In the genomic region with DNA sequence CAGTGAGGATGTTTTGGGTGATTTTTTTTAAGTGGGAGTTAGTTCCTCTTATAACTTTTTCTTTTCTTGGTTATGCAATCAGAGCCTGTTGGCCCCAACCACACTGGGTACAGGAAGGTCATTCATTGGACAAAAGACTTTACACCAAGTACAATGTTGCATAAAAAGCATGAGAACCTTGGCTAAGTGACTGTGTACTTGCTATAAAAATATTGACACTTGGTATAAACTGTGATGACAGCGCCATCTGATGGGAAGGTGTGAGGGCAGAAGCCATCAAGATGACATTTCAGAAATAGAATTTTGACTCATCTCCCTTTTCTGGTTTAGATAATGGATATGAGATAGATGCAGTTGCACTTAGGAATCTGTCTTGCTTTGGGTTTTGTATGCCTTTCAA, we compare ENCODE assay signal across 9 cellular contexts.
DNase-seq lines count a peak whose midpoint lies in the region; ATAC-seq, FAIRE-seq and TF ChIP-seq lines count a peak whose summit lies in the region.
"Had no signal": no experiment of that assay in that cellular context is flagged by ENCODE, and none has a peak within 500 bp of the region (broad histone marks: within the 10 kb centered on the region; RNA-seq: fewer than 3 reads in every experiment).

No MANE protein-coding gene starts in this region.

- peaks cover 8% of the 10 kb centered on the region for H3K4me1 Mint-ChIP-seq in memory B cell

- H3K4me3 Mint-ChIP-seq in memory B cell = no peak overlapping the region
- H3K4me3 Mint-ChIP-seq: activated B cell treated with CpG ODN at 0.5 μM for 24 hours had no signal

- intact Hi-C loops in tibial artery (cut with DNase I; ENCODE audit: low total_unique reads) = loop anchor here (10.0 kb wide), 1 partner anchor 118 kb away; no protein-coding TSS in a partner anchor

- ATAC-seq in GM21390 (IDR thresholded peaks at IDR 0.05; ENCODE audit: unreplicated experiment) = peak; percentile 53
- ATAC-seq in SK-N-SH treated with all-trans-retinoic acid at 6 μM for 48 hours = peak; percentile 62
- peak; percentile 61 for ATAC-seq in memory B cell (ENCODE audit: low read depth)
- no peak for ATAC-seq in HG03457 (IDR thresholded peaks at IDR 0.05; ENCODE audit: unreplicated experiment)

- peak; percentile 47 to 55 for TF ChIP-seq CTCF in tibial artery (IDR thresholded peaks at IDR 0.05)

- H3K27ac ChIP-seq in tibial artery = no peak overlapping the region

- peak; percentile 49 for FAIRE-seq in colon (lab: Jason Lieb, UNC)

- no peak overlapping the region for H3K27ac Mint-ChIP-seq in memory B cell
- H3K27ac Mint-ChIP-seq: activated B cell treated with CpG ODN at 0.5 μM for 24 hours had no signal

- peaks cover 0 to 15% (median 0%) of the 10 kb centered on the region in 4 donors for H3K4me1 ChIP-seq in tibial artery

- H3K27me3 ChIP-seq in MG63 (no peaks in the 10 kb centered on the region; the same call in 1 of the 2 replicates), tibial artery (no peaks in the 10 kb centered on the region)

- H3K9me3 ChIP-seq in MG63 (no peaks in the 10 kb centered on the region), tibial artery (no peaks in the 10 kb centered on the region)

- DNase-seq in DMS53 (lab: John Stamatoyannopoulos, UW) (peak; percentile 86), MG63 (peak; percentile 3), memory B cell (ENCODE audit: low spot score in 2 of 2) (peak; percentile 30 to 46), tibial artery (peak in 1 of 2 donors; percentile 57)
- DNase-seq: activated B cell treated with CpG ODN at 0.5 μM for 24 hours had no signal

- H3K36me3 ChIP-seq in MG63 (no peaks in the 10 kb centered on the region), tibial artery (no peaks in the 10 kb centered on the region)

- H3K36me3 Mint-ChIP-seq in memory B cell = no peaks in the 10 kb centered on the region

- H3K9me3 Mint-ChIP-seq in memory B cell = no peaks in the 10 kb centered on the region
- H3K9me3 Mint-ChIP-seq: activated B cell treated with CpG ODN at 0.5 μM for 24 hours had no signal

- H3K4me3 ChIP-seq in MG63 = no peak overlapping the region
- no peak overlapping the region for H3K4me3 ChIP-seq in tibial artery

- no peaks in the 10 kb centered on the region for H3K27me3 Mint-ChIP-seq in memory B cell
- H3K27me3 Mint-ChIP-seq: activated B cell treated with CpG ODN at 0.5 μM for 24 hours had no signal

TF ChIP-seq in SK-N-SH treated with all-trans-retinoic acid at 6 μM for 48 hours, 23 proteins besides CTCF, POLR2A, EP300 and RAD21:
- TF ChIP-seq, protein P1, sequence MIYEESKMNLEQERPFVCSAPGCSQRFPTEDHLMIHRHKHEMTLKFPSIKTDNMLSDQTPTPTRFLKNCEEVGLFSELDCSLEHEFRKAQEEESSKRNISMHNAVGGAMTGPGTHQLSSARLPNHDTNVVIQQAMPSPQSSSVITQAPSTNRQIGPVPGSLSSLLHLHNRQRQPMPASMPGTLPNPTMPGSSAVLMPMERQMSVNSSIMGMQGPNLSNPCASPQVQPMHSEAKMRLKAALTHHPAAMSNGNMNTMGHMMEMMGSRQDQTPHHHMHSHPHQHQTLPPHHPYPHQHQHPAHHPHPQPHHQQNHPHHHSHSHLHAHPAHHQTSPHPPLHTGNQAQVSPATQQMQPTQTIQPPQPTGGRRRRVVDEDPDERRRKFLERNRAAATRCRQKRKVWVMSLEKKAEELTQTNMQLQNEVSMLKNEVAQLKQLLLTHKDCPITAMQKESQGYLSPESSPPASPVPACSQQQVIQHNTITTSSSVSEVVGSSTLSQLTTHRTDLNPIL (CRISPR knock-in tag; IDR thresholded peaks at IDR 0.05; ENCODE audit: low read depth) = no peak
- TF ChIP-seq GLIS3 (CRISPR knock-in tag; IDR thresholded peaks at IDR 0.05) = no peak
- no peak for TF ChIP-seq OSR1 (CRISPR knock-in tag; IDR thresholded peaks at IDR 0.05)
- no peak for TF ChIP-seq ZNF70 (CRISPR knock-in tag; IDR thresholded peaks at IDR 0.05)
- TF ChIP-seq SNAI2 (CRISPR knock-in tag; IDR thresholded peaks at IDR 0.05) = no peak
- no peak for TF ChIP-seq TSHZ2 (CRISPR knock-in tag; IDR thresholded peaks at IDR 0.05)
- no peak for TF ChIP-seq TCF4 (CRISPR knock-in tag; IDR thresholded peaks at IDR 0.05; ENCODE audit: borderline replicate concordance)
- TF ChIP-seq ZNF565 (CRISPR knock-in tag; conservative IDR thresholded peaks at IDR 0.05; ENCODE audit: low read depth) = no peak
- no peak for TF ChIP-seq POU6F1 (CRISPR knock-in tag; IDR thresholded peaks at IDR 0.05; ENCODE audit: borderline replicate concordance, low read depth)
- TF ChIP-seq CSRNP3 (CRISPR knock-in tag; IDR thresholded peaks at IDR 0.05) = no peak
